11 cellular contexts compared by ENCODE assay signal in genomic region chr10:128095753-128096469, GRCh38. TPM values are rescaled to one million over a fixed set of nuclear protein-coding genes. Genes with fewer than 3 reads are reported as not detected.
DNase-seq lines count a peak whose midpoint lies in the region; ATAC-seq and TF ChIP-seq lines count a peak whose summit lies in the region.
"Had no signal": no experiment of that assay in that cellular context is flagged by ENCODE, and none has a peak within 500 bp of the region (broad histone marks: within the 10 kb centered on the region; RNA-seq: fewer than 3 reads in every experiment).

No MANE protein-coding gene starts in this region.

- H3K27me3 Mint-ChIP-seq in activated CD8-positive, alpha-beta memory T cell treated with anti-CD3 and anti-CD28 coated beads, Interleukin-2, amount 10 ng/mL, durations not matched to agents 7 days and 5 days: no peaks in the 10 kb centered on the region
- no peaks in the 10 kb centered on the region for H3K27me3 Mint-ChIP-seq in activated CD8-positive, alpha-beta T cell treated with anti-CD3 and anti-CD28 coated beads, Interleukin-2, amount 10 ng/mL, durations not matched to agents 7 days and 5 days (ENCODE audit: low read depth)
- no peaks in the 10 kb centered on the region for H3K27me3 Mint-ChIP-seq in stimulated activated memory B cell treated with anti-CD40 and anti-IgM and Interleukin-4, amounts not matched to agents 10 μg/mL and 1 μg/mL and 100 μg/mL, for 72 hours
- H3K27me3 Mint-ChIP-seq in MCF 10A (ENCODE audit: insufficient read depth, unreplicated experiment): no peaks in the 10 kb centered on the region
- H3K27me3 Mint-ChIP-seq: brain had no signal

- intact Hi-C loops in MCF 10A (cut with micrococcal nuclease): no loop called here

- peak; percentile 60 for ATAC-seq in activated CD8-positive, alpha-beta memory T cell treated with anti-CD3 and anti-CD28 coated beads, Interleukin-2, amount 10 ng/mL, durations not matched to agents 7 days and 5 days
- peak; percentile 33 for ATAC-seq in HG03442 (IDR thresholded peaks at IDR 0.05; ENCODE audit: unreplicated experiment)
- ATAC-seq in activated CD8-positive, alpha-beta T cell treated with anti-CD3 and anti-CD28 coated beads, Interleukin-2, amount 10 ng/mL, durations not matched to agents 7 days and 5 days: peak; percentile 66
- no peak for ATAC-seq in stimulated activated memory B cell treated with anti-CD40 and anti-IgM and Interleukin-4, amounts not matched to agents 10 μg/mL and 1 μg/mL and 100 μg/mL, for 72 hours

- peaks cover 49% of the 10 kb centered on the region for H3K36me3 Mint-ChIP-seq in activated CD8-positive, alpha-beta memory T cell treated with anti-CD3 and anti-CD28 coated beads, Interleukin-2, amount 10 ng/mL, durations not matched to agents 7 days and 5 days
- H3K36me3 Mint-ChIP-seq in activated CD8-positive, alpha-beta T cell treated with anti-CD3 and anti-CD28 coated beads, Interleukin-2, amount 10 ng/mL, durations not matched to agents 7 days and 5 days (ENCODE audit: low read depth): peaks cover 66% of the 10 kb centered on the region
- no peaks in the 10 kb centered on the region for H3K36me3 Mint-ChIP-seq in stimulated activated memory B cell treated with anti-CD40 and anti-IgM and Interleukin-4, amounts not matched to agents 10 μg/mL and 1 μg/mL and 100 μg/mL, for 72 hours
- H3K36me3 Mint-ChIP-seq in MCF 10A (ENCODE audit: insufficient read depth, unreplicated experiment): peaks cover 6% of the 10 kb centered on the region

- no TSS peak for BruUV-seq in MCF 10A (replicated peaks; lab: Mats Ljungman, UMichigan)

- CTCF ChIA-PET in activated CD8-positive, alpha-beta memory T cell treated with anti-CD3 and anti-CD28 coated beads, Interleukin-2, amount 10 ng/mL, durations not matched to agents 7 days and 5 days (lab: Charles Lee): interaction anchor here (0.9 to 3.3 kb wide), 9 partner anchors 18 to 61 kb away, joined by 3 to 15 read pairs (median 5); no protein-coding TSS in a partner anchor
- CTCF ChIA-PET in activated CD8-positive, alpha-beta T cell treated with anti-CD3 and anti-CD28 coated beads, Interleukin-2, amount 10 ng/mL, durations not matched to agents 7 days and 5 days (lab: Charles Lee): interaction anchor here (0.9 to 1.7 kb wide), 8 partner anchors 8 to 84 kb away, joined by 3 to 6 read pairs (median 4); no protein-coding TSS in a partner anchor
- CTCF ChIA-PET in MCF 10A (lab: Yijun Ruan, JAX): interaction anchor here (0.5 to 0.7 kb wide), 2 partner anchors 16 to 488 kb away, joined by 3 read pairs; no protein-coding TSS in a partner anchor

- POLR2A ChIA-PET in activated CD8-positive, alpha-beta T cell treated with anti-CD3 and anti-CD28 coated beads, Interleukin-2, amount 10 ng/mL, durations not matched to agents 7 days and 5 days (lab: Charles Lee): interaction anchor here (0.5 to 2.4 kb wide), 9 partner anchors 11 to 85 kb away, joined by 3 to 6 read pairs (median 3); no protein-coding TSS in a partner anchor
- POLR2A ChIA-PET in MCF 10A (lab: Yijun Ruan, JAX): no interaction called here

- no peak for TF ChIP-seq CTCF in MCF 10A (IDR thresholded peaks at IDR 0.05; ENCODE audit: unreplicated experiment)

- peaks cover 46% of the 10 kb centered on the region for H3K4me1 Mint-ChIP-seq in activated CD8-positive, alpha-beta memory T cell treated with anti-CD3 and anti-CD28 coated beads, Interleukin-2, amount 10 ng/mL, durations not matched to agents 7 days and 5 days
- peaks cover 54% of the 10 kb centered on the region for H3K4me1 Mint-ChIP-seq in activated CD8-positive, alpha-beta T cell treated with anti-CD3 and anti-CD28 coated beads, Interleukin-2, amount 10 ng/mL, durations not matched to agents 7 days and 5 days (ENCODE audit: low read depth)
- H3K4me1 Mint-ChIP-seq in stimulated activated memory B cell treated with anti-CD40 and anti-IgM and Interleukin-4, amounts not matched to agents 10 μg/mL and 1 μg/mL and 100 μg/mL, for 72 hours: peaks cover 16% of the 10 kb centered on the region
- H3K4me1 Mint-ChIP-seq in MCF 10A (ENCODE audit: insufficient read depth, unreplicated experiment): peaks cover 6% of the 10 kb centered on the region
- H3K4me1 Mint-ChIP-seq: brain had no signal

- peak; percentile 89 for DNase-seq in activated CD8-positive, alpha-beta memory T cell treated with anti-CD3 and anti-CD28 coated beads, Interleukin-2, amount 10 ng/mL, durations not matched to agents 7 days and 5 days
- no peak for DNase-seq in activated CD8-positive, alpha-beta memory T cell treated with anti-CD3 and anti-CD28 coated beads, Interleukin-2, amount 50 U/mL, for 48 hours
- DNase-seq in activated CD8-positive, alpha-beta T cell treated with anti-CD3 and anti-CD28 coated beads, Interleukin-2, amount 10 ng/mL, durations not matched to agents 7 days and 5 days: peak; percentile 81
- no peak for DNase-seq in SKM-1 (lab: John Stamatoyannopoulos, UW; ENCODE audit: unreplicated experiment)
- DNase-seq in MCF 10A (ENCODE audit: unreplicated experiment): no peak
- no peak for DNase-seq in stimulated activated CD4-positive, alpha-beta T cell treated with anti-CD3 and anti-CD28 coated beads, Interleukin-12 subunit alpha, Interleukin-12 subunit beta, amount 100 ng/mL, for 4 hours
- DNase-seq: NCI-H1092 treated with DMSO at 0.1 percent for 48 hours, SK-N-SH had no signal

- no peaks in the 10 kb centered on the region for H3K9me3 Mint-ChIP-seq in activated CD8-positive, alpha-beta memory T cell treated with anti-CD3 and anti-CD28 coated beads, Interleukin-2, amount 10 ng/mL, durations not matched to agents 7 days and 5 days (ENCODE audit: low read depth)
- H3K9me3 Mint-ChIP-seq in activated CD8-positive, alpha-beta T cell treated with anti-CD3 and anti-CD28 coated beads, Interleukin-2, amount 10 ng/mL, durations not matched to agents 7 days and 5 days (ENCODE audit: insufficient read depth): no peaks in the 10 kb centered on the region
- no peaks in the 10 kb centered on the region for H3K9me3 Mint-ChIP-seq in stimulated activated memory B cell treated with anti-CD40 and anti-IgM and Interleukin-4, amounts not matched to agents 10 μg/mL and 1 μg/mL and 100 μg/mL, for 72 hours
- no peaks in the 10 kb centered on the region for H3K9me3 Mint-ChIP-seq in MCF 10A (ENCODE audit: unreplicated experiment)
- H3K9me3 Mint-ChIP-seq: brain had no signal

- H3K4me3 Mint-ChIP-seq in activated CD8-positive, alpha-beta memory T cell treated with anti-CD3 and anti-CD28 coated beads, Interleukin-2, amount 10 ng/mL, durations not matched to agents 7 days and 5 days: peak overlapping the region; percentile 47
- peak overlapping the region; percentile 53 for H3K4me3 Mint-ChIP-seq in activated CD8-positive, alpha-beta T cell treated with anti-CD3 and anti-CD28 coated beads, Interleukin-2, amount 10 ng/mL, durations not matched to agents 7 days and 5 days
- H3K4me3 Mint-ChIP-seq in stimulated activated memory B cell treated with anti-CD40 and anti-IgM and Interleukin-4, amounts not matched to agents 10 μg/mL and 1 μg/mL and 100 μg/mL, for 72 hours: peak overlapping the region; percentile 19
- H3K4me3 Mint-ChIP-seq in MCF 10A (ENCODE audit: unreplicated experiment): no peak overlapping the region
- H3K4me3 Mint-ChIP-seq: brain had no signal

- H3K27ac Mint-ChIP-seq in activated CD8-positive, alpha-beta memory T cell treated with anti-CD3 and anti-CD28 coated beads, Interleukin-2, amount 10 ng/mL, durations not matched to agents 7 days and 5 days: peak overlapping the region; percentile 76
- H3K27ac Mint-ChIP-seq in activated CD8-positive, alpha-beta T cell treated with anti-CD3 and anti-CD28 coated beads, Interleukin-2, amount 10 ng/mL, durations not matched to agents 7 days and 5 days: peak overlapping the region; percentile 91
- H3K27ac Mint-ChIP-seq in stimulated activated memory B cell treated with anti-CD40 and anti-IgM and Interleukin-4, amounts not matched to agents 10 μg/mL and 1 μg/mL and 100 μg/mL, for 72 hours: no peak overlapping the region
- no peak overlapping the region for H3K27ac Mint-ChIP-seq in MCF 10A (ENCODE audit: low read depth, unreplicated experiment)

RNA-seq across cellular contexts. Expression of gene MKI67, which starts 30.3 kb away (rescaled TPM):
- total RNA-seq in activated CD8-positive, alpha-beta memory T cell treated with anti-CD3 and anti-CD28 coated beads, Interleukin-2, amount 10 ng/mL, durations not matched to agents 7 days and 5 days: 100 to 1,000 TPM; 333 to 418 TPM
- 100 to 1,000 TPM; 356 to 368 TPM for total RNA-seq in activated CD8-positive, alpha-beta T cell treated with anti-CD3 and anti-CD28 coated beads, Interleukin-2, amount 10 ng/mL, durations not matched to agents 7 days and 5 days
- 40.4 and 81.4 TPM in 2 replicates for total RNA-seq in MCF 10A (2022)

Comparison
In these comparisons a context has a peak if more than half of its experiments do, and no peak if none do; other contexts are left out.
1. DNase-seq: peak in activated CD8-positive, alpha-beta memory T cell treated with anti-CD3 and anti-CD28 coated beads, Interleukin-2, amount 10 ng/mL, durations not matched to agents 7 days and 5 days (single experiment) and activated CD8-positive, alpha-beta T cell treated with anti-CD3 and anti-CD28 coated beads, Interleukin-2, amount 10 ng/mL, durations not matched to agents 7 days and 5 days (single experiment); none in activated CD8-positive, alpha-beta memory T cell treated with anti-CD3 and anti-CD28 coated beads, Interleukin-2, amount 50 U/mL, for 48 hours (single experiment), SKM-1 (single experiment), MCF 10A (single experiment) and stimulated activated CD4-positive, alpha-beta T cell treated with anti-CD3 and anti-CD28 coated beads, Interleukin-12 subunit alpha, Interleukin-12 subunit beta, amount 100 ng/mL, for 4 hours (single experiment).
2. H3K27ac Mint-ChIP-seq: peak in activated CD8-positive, alpha-beta memory T cell treated with anti-CD3 and anti-CD28 coated beads, Interleukin-2, amount 10 ng/mL, durations not matched to agents 7 days and 5 days (single experiment) and activated CD8-positive, alpha-beta T cell treated with anti-CD3 and anti-CD28 coated beads, Interleukin-2, amount 10 ng/mL, durations not matched to agents 7 days and 5 days (single experiment); none in stimulated activated memory B cell treated with anti-CD40 and anti-IgM and Interleukin-4, amounts not matched to agents 10 μg/mL and 1 μg/mL and 100 μg/mL, for 72 hours (single experiment) and MCF 10A (single experiment).